ENCODE assay signal across 8 cellular contexts in genomic region chr4:1726146-1726934, GRCh38. TPM values are rescaled to one million over a fixed set of nuclear protein-coding genes. Genes with fewer than 3 reads are reported as not detected.
DNase-seq lines count a peak whose midpoint lies in the region; ATAC-seq lines count a peak whose summit lies in the region.

No MANE protein-coding gene starts in this region.

- H3K4me1 ChIP-seq in mesenchymal stem cell (ENCODE audit: control insufficient read depth, insufficient read depth, low read depth, low read length), result peaks cover 63% of the 10 kb centered on the region

- no peaks in the 10 kb centered on the region for H3K27me3 ChIP-seq in mesenchymal stem cell (ENCODE audit: control insufficient read depth in 1 of 2, insufficient read depth in 1 of 2, low read length in 2 of 2)

- peak overlapping the region; percentile 51 to 81 for H2BK12ac ChIP-seq in mesenchymal stem cell (ENCODE audit: low read length in 2 of 2)

- 68% methylated on average over 17 of the region's 17 CpGs for WGBS in mesenchymal stem cell

- H3K9ac ChIP-seq in mesenchymal stem cell (ENCODE audit: low read length), result peak overlapping the region; percentile 16

- peak overlapping the region; percentile 78 for H3K27ac ChIP-seq in mesenchymal stem cell (ENCODE audit: low read length, poor library complexity, severe bottlenecking)

- H2AK5ac ChIP-seq in mesenchymal stem cell (ENCODE audit: low read length, severe bottlenecking), result peak overlapping the region; percentile 69

- H2BK15ac ChIP-seq in mesenchymal stem cell (ENCODE audit: low read depth, poor library complexity, severe bottlenecking), result peak overlapping the region; percentile 66

- H3K14ac ChIP-seq in mesenchymal stem cell (ENCODE audit: low read length in 2 of 2), result no peak overlapping the region

- H3K4me2 ChIP-seq in mesenchymal stem cell (ENCODE audit: low read length, poor library complexity, severe bottlenecking), result no peak overlapping the region

- H2AFZ ChIP-seq in mesenchymal stem cell (ENCODE audit: low read depth, low read length), result peak overlapping the region; percentile 54

- H3K4me3 ChIP-seq in mesenchymal stem cell (ENCODE audit: insufficient read depth in 1 of 2, low read depth in 1 of 2, low read length in 2 of 2), result no peak overlapping the region

- H3K23ac ChIP-seq in mesenchymal stem cell (ENCODE audit: low read length in 2 of 2), result no peak overlapping the region

- H4K91ac ChIP-seq in mesenchymal stem cell (ENCODE audit: low read length), result peak overlapping the region; percentile 48

- no peak overlapping the region for H2BK5ac ChIP-seq in mesenchymal stem cell (ENCODE audit: low read depth, low read length, poor library complexity, severe bottlenecking)

- DNase-seq in COLO829 (ENCODE audit: low spot score) (peak; percentile 69), mesenchymal stem cell (peak; percentile 87)
- peak; percentile 66 for DNase-seq in NK-92 treated with Interleukin-12 subunit alpha and Interleukin-12 subunit beta, amount 100 ng/mL, for 24 hours (lab: John Stamatoyannopoulos, UW)
- peak; percentile 77 to 79 for DNase-seq in activated CD8-positive, alpha-beta memory T cell treated with anti-CD3 and anti-CD28 coated beads for 4 hours (ENCODE audit: low read depth in 2 of 2)
- peak; percentile 90 for DNase-seq in effector CD8-positive, alpha-beta T cell (lab: John Stamatoyannopoulos, UW)
- peak; percentile 71 to 73 for DNase-seq in stimulated activated CD8-positive, alpha-beta memory T cell treated with anti-CD3 and anti-CD28 coated beads, Interleukin-15, amount 100 ng/mL, for 48 hours (ENCODE audit: low read depth in 2 of 2)

- no peak overlapping the region for H2BK120ac ChIP-seq in mesenchymal stem cell (ENCODE audit: low read depth, low read length)

- H3K4ac ChIP-seq in mesenchymal stem cell (ENCODE audit: low read depth in 1 of 2, low read length in 2 of 2), result peak overlapping the region; percentile 7 to 70

- H3K36me3 ChIP-seq in mesenchymal stem cell (ENCODE audit: control insufficient read depth in 1 of 2, insufficient read depth in 2 of 2, low read depth in 1 of 2, low read length in 2 of 2), result peaks cover 32% of the 10 kb centered on the region in 2 experiments

- ATAC-seq in HG03354 (IDR thresholded peaks at IDR 0.05; ENCODE audit: poor library complexity, severe bottlenecking, unreplicated experiment) (peak; percentile 30), HG03108 (IDR thresholded peaks at IDR 0.05; ENCODE audit: unreplicated experiment) (no peak)

- H3K18ac ChIP-seq in mesenchymal stem cell (ENCODE audit: low read depth in 1 of 2, low read length in 2 of 2), result peak overlapping the region in 1 of 2 experiments; percentile 53

- H3K79me1 ChIP-seq in mesenchymal stem cell (replicated peaks; ENCODE audit: low read length, poor library complexity, severe bottlenecking), result peaks cover 18% of the 10 kb centered on the region

- no peaks in the 10 kb centered on the region for H3K9me3 ChIP-seq in mesenchymal stem cell (ENCODE audit: control insufficient read depth, low read length)

- peak overlapping the region; percentile 94 for H4K8ac ChIP-seq in mesenchymal stem cell (ENCODE audit: low read length)

RNA-seq across cellular contexts. Expression of gene TACC3, which starts 5.0 kb away (rescaled TPM):
- polyA plus RNA-seq in mesenchymal stem cell (2013, experiment 1 of 2), result 11.9 TPM
- polyA plus RNA-seq in mesenchymal stem cell (2013, experiment 2 of 2), result 10.9 TPM

RNA-seq across cellular contexts. Expression of gene TMEM129, which starts 5.2 kb away (rescaled TPM):
- polyA plus RNA-seq in mesenchymal stem cell (2013, experiment 1 of 2), result 22.0 TPM
- polyA plus RNA-seq in mesenchymal stem cell (2013, experiment 2 of 2), result 22.8 TPM

RNA-seq across cellular contexts. Expression of gene SLBP, which starts 14.2 kb away (rescaled TPM):
- polyA plus RNA-seq in mesenchymal stem cell (2013, experiment 1 of 2), result 45.8 TPM
- 48.7 TPM for polyA plus RNA-seq in mesenchymal stem cell (2013, experiment 2 of 2)

RNA-seq across cellular contexts. Expression of gene FAM53A, which starts 42.2 kb away (rescaled TPM):
- 1.2 TPM for polyA plus RNA-seq in mesenchymal stem cell (2013, experiment 1 of 2)
- polyA plus RNA-seq in mesenchymal stem cell (2013, experiment 2 of 2), result 0.95 TPM
